ENCODE assay signal across 13 cellular contexts in the genomic region with DNA sequence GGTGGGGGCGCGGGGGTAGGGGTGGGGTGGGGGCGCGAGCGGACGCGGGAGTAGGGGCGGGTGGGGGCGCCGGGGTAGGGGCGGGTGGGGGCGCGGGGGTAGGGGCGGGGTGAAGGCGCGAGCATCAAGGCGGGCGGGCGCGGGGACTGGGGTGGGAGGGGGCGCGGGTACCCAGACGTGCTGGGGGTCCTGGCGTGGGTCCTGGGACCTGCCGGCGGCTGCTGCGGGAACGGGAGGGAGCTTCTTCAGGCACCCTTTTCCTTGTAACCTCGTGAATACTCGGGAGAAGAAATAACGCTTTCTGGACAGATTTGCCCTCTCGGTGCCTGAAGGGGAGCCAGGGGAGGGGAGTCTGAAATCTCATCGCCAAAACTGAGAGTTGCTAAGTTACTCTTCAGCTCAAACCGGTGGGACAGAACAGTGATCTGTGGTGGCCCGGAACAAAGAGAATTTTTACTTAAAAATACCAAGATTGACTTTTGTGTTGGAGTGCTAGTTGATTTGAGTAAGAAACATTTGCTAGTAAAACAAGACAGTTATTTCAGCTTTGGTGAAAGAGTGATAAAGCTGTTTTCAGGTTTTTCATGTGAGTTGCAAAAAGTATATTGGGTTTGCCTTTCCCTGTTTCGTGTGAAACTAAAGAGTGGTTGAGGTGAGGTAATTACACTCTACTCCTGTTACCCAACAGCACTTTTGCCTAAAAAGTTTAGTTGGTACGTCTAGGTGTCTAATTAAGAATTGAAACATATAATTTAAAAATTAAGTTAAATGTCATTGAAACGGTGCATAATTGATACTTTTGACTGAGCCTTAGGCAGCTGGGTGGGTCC. TPM values are rescaled to one million over a fixed set of nuclear protein-coding genes. Genes with fewer than 3 reads are reported as not detected.
A peak's percentile ranks its signal among the peaks of the same experiment; 100 is the strongest.
DNase-seq lines count a peak whose midpoint lies in the region; TF ChIP-seq lines count a peak whose summit lies in the region.
"Had no signal": no experiment of that assay in that cellular context is flagged by ENCODE, and none has a peak within 500 bp of the region (broad histone marks: within the 10 kb centered on the region; RNA-seq: fewer than 3 reads in every experiment).

No MANE protein-coding gene starts in this region.

- no peak for TF ChIP-seq CTCF in astrocyte of the spinal cord (IDR thresholded peaks at IDR 0.05; ENCODE audit: low read depth, low read length)
- no peak for TF ChIP-seq CTCF in nephron (IDR thresholded peaks at IDR 0.05; ENCODE audit: unreplicated experiment in 3 of 3)
- no peak for TF ChIP-seq CTCF in dorsolateral prefrontal cortex (IDR thresholded peaks at IDR 0.05 in 54 of 56, conservative IDR thresholded peaks at IDR 0.05 in 2 of 56; ENCODE audit: low read depth in 1 of 56, partially characterized antibody in 56 of 56)

- H3K27ac Mint-ChIP-seq in nephron: peak overlapping the region in 2 of 3 experiments; percentile 47 to 77
- H3K27ac Mint-ChIP-seq: activated CD8-positive, alpha-beta T cell treated with anti-CD3 and anti-CD28 coated beads, Interleukin-2, amount 10 ng/mL, durations not matched to agents 7 days and 5 days; activated naive CD4-positive, alpha-beta T cell treated with anti-CD3 and anti-CD28 coated beads, Interleukin-2, amount 50 U/mL, for 72 hours had no signal

- H3K36me3 Mint-ChIP-seq in nephron (ENCODE audit: low read depth): peaks cover 3% of the 10 kb centered on the region

- H3K27ac ChIP-seq in HUES64 (ENCODE audit: low read depth, low read length): no peak overlapping the region
- no peak overlapping the region for H3K27ac ChIP-seq in dorsolateral prefrontal cortex

- WGBS in HUES64: 9% methylated on average over 23 of the region's 38 CpGs

- DNase-seq in Daoy (ENCODE audit: low read depth) (peak; percentile 25), astrocyte of the spinal cord (ENCODE audit: low read depth, low spot score) (no peak), dorsolateral prefrontal cortex (no peak), GM19238 (ENCODE audit: insufficient read length, low spot score) (no peak), hippocampal formation (lab: John Stamatoyannopoulos, UW) (no peak)
- no peak for DNase-seq in activated naive CD4-positive, alpha-beta T cell treated with anti-CD3 and anti-CD28 coated beads, Interleukin-2, amount 50 U/mL, for 16 hours
- DNase-seq: activated CD8-positive, alpha-beta T cell treated with anti-CD3 and anti-CD28 coated beads, Interleukin-2, amount 10 ng/mL, durations not matched to agents 7 days and 5 days; OCI-M1; small intestine had no signal

- intact Hi-C loops in dorsolateral prefrontal cortex (cut with DNase I): no loop called here

- H3K4me1 ChIP-seq in HUES64 (ENCODE audit: insufficient read depth, low read length): peaks cover 22% of the 10 kb centered on the region

- peak overlapping the region; percentile 80 to 85 (median 81) for H3K4me3 Mint-ChIP-seq in nephron
- H3K4me3 Mint-ChIP-seq: activated CD8-positive, alpha-beta T cell treated with anti-CD3 and anti-CD28 coated beads, Interleukin-2, amount 10 ng/mL, durations not matched to agents 7 days and 5 days had no signal

- H3K36me3 ChIP-seq in HUES64 (ENCODE audit: insufficient read depth, low read length): peaks cover 33% of the 10 kb centered on the region

- H3K9me3 Mint-ChIP-seq in nephron: peaks cover 3% of the 10 kb centered on the region
- H3K9me3 Mint-ChIP-seq: activated naive CD4-positive, alpha-beta T cell treated with anti-CD3 and anti-CD28 coated beads, Interleukin-2, amount 50 U/mL, for 72 hours had no signal

- peak overlapping the region; percentile 63; the same call in 1 of the 2 replicates for H3K9ac ChIP-seq in HUES64 (ENCODE audit: low read depth, low read length)

- H3K9me3 ChIP-seq in HUES64 (ENCODE audit: insufficient read depth, low read depth, low read length): no peaks in the 10 kb centered on the region

- in situ Hi-C loops in astrocyte of the spinal cord (cut with HindIII; ENCODE audit: low sequenced_read_pairs): no loop called here

- peaks cover 77% of the 10 kb centered on the region for H3K27me3 Mint-ChIP-seq in nephron (ENCODE audit: low read depth)

- peaks cover 12% of the 10 kb centered on the region for H3K4me1 Mint-ChIP-seq in nephron

- H3K4me3 ChIP-seq in HUES64 (ENCODE audit: low read length) (peak overlapping the region; percentile 67), astrocyte of the spinal cord (ENCODE audit: low read depth, low read length) (peak overlapping the region; percentile 21), dorsolateral prefrontal cortex (peak overlapping the region in 3 of 59 donors; percentile 16 to 55 (median 48))

- H3K27me3 ChIP-seq in HUES64 (ENCODE audit: insufficient read depth, low read length): 0 out of 2 replicates have a peak, but pooled peaks cover 2% of the 10 kb centered on the region
- H3K27me3 ChIP-seq in dorsolateral prefrontal cortex: peaks cover 0 to 80% (median 55%) of the 10 kb centered on the region in 45 donors

RNA-seq across cellular contexts. Expression of a gene that starts 0.6 kb away (rescaled TPM):
- 9.0 and 13.5 TPM in 2 replicates for total RNA-seq in Daoy (2014; rRNA removed; shearing (Covaris generic))
- 26.8 TPM for polyA plus RNA-seq in HUES64 (2013, experiment 1 of 2)
- 27.2 TPM for polyA plus RNA-seq in HUES64 (2013, experiment 2 of 2)
- 1 to 10 TPM in 18 of 120 experiments, under 1 TPM in 99, not detected in 3; 0.06 to 2.9 (median 0.47) TPM for total RNA-seq in dorsolateral prefrontal cortex
- total RNA-seq: activated CD8-positive, alpha-beta T cell treated with anti-CD3 and anti-CD28 coated beads, Interleukin-2, amount 10 ng/mL, durations not matched to agents 7 days and 5 days; T-helper 2 cell treated with Interferon-gamma antibody and Interleukin-4, amounts not matched to agents 100 ng/mL and 5 ng/mL, for 36 hours had no signal
